ENCODE assay signal across 8 cellular contexts in genomic region chr6:36028088-36028886, GRCh38. TPM values are rescaled to one million over a fixed set of nuclear protein-coding genes. Genes with fewer than 3 reads are reported as not detected.
DNase-seq lines count a peak whose midpoint lies in the region; ATAC-seq, FAIRE-seq and TF ChIP-seq lines count a peak whose summit lies in the region.

No MANE protein-coding gene starts in this region.

- FAIRE-seq in K562 (lab: Jason Lieb, UNC) (no peak), small intestine (lab: Jason Lieb, UNC) (no peak)

- DNase-seq in AG09309 (ENCODE audit: low read depth): no peak
- peak in 31 of 34 experiments; percentile 4 to 55 (median 38) for DNase-seq in T-cell
- peak in 2 of 4 experiments; percentile 39 to 60 for DNase-seq in K562 (ENCODE audit: extremely low read depth in 1 of 4, low spot score in 3 of 4)
- peak; percentile 21 for DNase-seq in iPS-NIHi7 (ENCODE audit: extremely low spot score)
- peak; percentile 45 for DNase-seq in small intestine
- DNase-seq in cortex of kidney (lab: John Stamatoyannopoulos, UW): no peak

- peak overlapping the region; percentile 99 for H3K4me2 ChIP-seq in K562 (ENCODE audit: insufficient read depth, low read length)

- no peak for TF ChIP-seq POLR2A in K562 (conservative IDR thresholded peaks at IDR 0.05)

- in situ Hi-C loops in K562 (cut with MboI): loop anchor here (5.0 kb wide), 1 partner anchor 69 kb away; no protein-coding TSS in a partner anchor

- ATAC-seq in GM19043 (IDR thresholded peaks at IDR 0.05; ENCODE audit: low read depth, unreplicated experiment): peak; percentile 2
- ATAC-seq in HG03342 (IDR thresholded peaks at IDR 0.05; ENCODE audit: unreplicated experiment): peak; percentile 20
- ATAC-seq in T-cell (replicated peaks in 1 of 4): peak; percentile 33 to 46 (median 36)
- ATAC-seq in K562: peak; percentile 66

- H3K4me1 ChIP-seq in K562 (replicated peaks in 1 of 2; ENCODE audit: control insufficient read depth in 2 of 2, insufficient read depth in 2 of 2, low read length in 2 of 2) (peaks cover 26 to 39% of the 10 kb centered on the region in 2 experiments), small intestine (ENCODE audit: control insufficient read depth in 2 of 2, insufficient read depth in 1 of 2, low read depth in 1 of 2, low read length in 1 of 2) (peaks cover 0 to 4% of the 10 kb centered on the region in 2 donors)

- TF ChIP-seq RAD21 in K562 (CRISPR knock-in tag; conservative IDR thresholded peaks at IDR 0.05 in 1 of 2, IDR thresholded peaks at IDR 0.05 in 1 of 2): no peak

- CTCF ChIA-PET in T-cell (lab: Charles Lee) (interaction anchor here (0.5 to 5.4 kb wide), 28 partner anchors 7 to 1392 kb away, joined by 3 to 65 read pairs (median 4); partner anchors contain the start of gene MAPK13 (in 1 of the 2)), K562 (lab: Yijun Ruan, JAX; ENCODE audit: low intra/inter-chr PET ratio) (interaction anchor here (0.6 to 2.3 kb wide), 3 partner anchors 67 to 332 kb away, joined by 3 to 18 read pairs (median 4); no protein-coding TSS in a partner anchor)

- no peaks in the 10 kb centered on the region for H3K9me3 ChIP-seq in K562 (replicated peaks; ENCODE audit: control insufficient read depth, insufficient read depth, low read depth, low read length)
- H3K9me3 ChIP-seq in small intestine (ENCODE audit: control insufficient read depth, low read depth): no peaks in the 10 kb centered on the region

- TF ChIP-seq EP300 in K562 (IDR thresholded peaks at IDR 0.05; ENCODE audit: low read length): no peak

- peaks cover 40 to 46% (median 45%) of the 10 kb centered on the region in 3 donors for H3K4me1 Mint-ChIP-seq in T-cell

- H3K27me3 ChIP-seq in K562 (ENCODE audit: control insufficient read depth in 2 of 2, insufficient read depth in 2 of 2, low read length in 2 of 2): no peaks in the 10 kb centered on the region
- H3K27me3 ChIP-seq in small intestine (ENCODE audit: control insufficient read depth in 2 of 2, insufficient read depth in 2 of 2, low read length in 2 of 2): no peaks in the 10 kb centered on the region

- peak overlapping the region; percentile 81 to 84 for H3K27ac Mint-ChIP-seq in T-cell

- POLR2A ChIA-PET in T-cell (lab: Charles Lee) (interaction anchor here (0.5 to 1.3 kb wide), 8 partner anchors 20 to 515 kb away, joined by 3 to 12 read pairs (median 4); no protein-coding TSS in a partner anchor), K562 (lab: Yijun Ruan, JAX) (interaction anchor here (0.5 to 5.4 kb wide), 26 partner anchors 10 to 567 kb away, joined by 3 to 37 read pairs (median 3); no protein-coding TSS in a partner anchor)

- no peaks in the 10 kb centered on the region for H3K9me1 ChIP-seq in K562 (ENCODE audit: control insufficient read depth, insufficient read depth, low read length)

- H3K9ac ChIP-seq in K562 (ENCODE audit: insufficient read depth in 1 of 2, low read depth in 2 of 2, low read length in 2 of 2): peak overlapping the region; percentile 92 to 100

- no peak for TF ChIP-seq CTCF in AG09309 (IDR thresholded peaks at IDR 0.05; ENCODE audit: control insufficient read depth, insufficient read depth, low read depth, low read length, missing control alignments)
- peak in 1 of 3 experiments; percentile 4; a peak in 1 of 6 replicates for TF ChIP-seq CTCF in K562 (IDR thresholded peaks at IDR 0.05 in 2 of 3, conservative IDR thresholded peaks at IDR 0.05 in 1 of 3; ENCODE audit: insufficient read depth in 2 of 3, low read depth in 1 of 3, low read length in 3 of 3)

- peaks cover 56% of the 10 kb centered on the region for H3K79me2 ChIP-seq in K562 (ENCODE audit: control insufficient read depth, insufficient read depth, low read length)

- 0 out of 2 replicates have a peak, but pooled peaks cover 13% of the 10 kb centered on the region for H4K20me1 ChIP-seq in K562 (replicated peaks; ENCODE audit: control insufficient read depth, insufficient read depth, low read length)

- H3K36me3 Mint-ChIP-seq in T-cell: peaks cover 7% of the 10 kb centered on the region

- H3K9me3 Mint-ChIP-seq in T-cell: no peaks in the 10 kb centered on the region

- H3K27ac ChIP-seq in K562 (ENCODE audit: extremely low read depth, low read depth, low read length) (peak overlapping the region; percentile 73), small intestine (ENCODE audit: low read depth in 1 of 2, low read length in 1 of 2) (peak overlapping the region; percentile 86 to 96)

- H3K27me3 Mint-ChIP-seq in T-cell: peaks cover 16 to 19% of the 10 kb centered on the region in 2 donors

- H3K4me3 Mint-ChIP-seq in T-cell: peak overlapping the region; percentile 88 to 94 (median 90)

- H3K4me3 ChIP-seq in AG09309 (ENCODE audit: control insufficient read depth, low read depth, low read length): peak overlapping the region; percentile 56
- H3K4me3 ChIP-seq in K562: peak overlapping the region; percentile 92
- peak overlapping the region; percentile 83 to 97 for H3K4me3 ChIP-seq in small intestine (ENCODE audit: low read depth in 1 of 2, low read length in 2 of 2)

- intact Hi-C loops in K562 (cut with micrococcal nuclease): loop anchor here (5.0 kb wide), 1 partner anchor 49 kb away; no protein-coding TSS in a partner anchor

- H3K36me3 ChIP-seq in K562 (ENCODE audit: control insufficient read depth, insufficient read depth, low read length) (no peaks in the 10 kb centered on the region), small intestine (ENCODE audit: control insufficient read depth in 2 of 2, insufficient read depth in 2 of 2, low read length in 2 of 2) (no peaks in the 10 kb centered on the region)

- BruUV-seq in K562 (replicated peaks; lab: Mats Ljungman, UMichigan): no TSS peak

- peak overlapping the region; percentile 91 for H2AFZ ChIP-seq in K562 (ENCODE audit: low read depth, low read length)

- WGBS in K562 (ENCODE audit: insufficient coverage, low coverage, missing lambda C conversion rate): under 1% methylated on average over 42 of the region's 45 CpGs
- WGBS in small intestine, 3 donors: 0% methylated on average over 44 to 45 of the region's 45 CpGs

TF ChIP-seq in K562, 482 proteins besides CTCF, POLR2A, EP300 and RAD21 (continues in another document):
- TF ChIP-seq RNF2 (IDR thresholded peaks at IDR 0.05) (0 out of 2 replicates have a peak, but pooled peaks have one; percentile 7), STAG1 (CRISPR knock-in tag; IDR thresholded peaks at IDR 0.05; ENCODE audit: borderline replicate concordance) (no peak), TCFL5 (CRISPR knock-in tag; conservative IDR thresholded peaks at IDR 0.05) (no peak), ARID2 (IDR thresholded peaks at IDR 0.05) (peak; percentile 25; the same call in 1 of the 2 replicates), DEAF1 (CRISPR knock-in tag; IDR thresholded peaks at IDR 0.05) (no peak)

RNA-seq across cellular contexts. Expression of gene MAPK14, which starts 0.7 kb away (rescaled TPM):
- 10 to 100 TPM; 49.3 to 64.5 (median 60.3) TPM for total RNA-seq in T-cell
- 97.7 and 174 TPM in 2 replicates for total RNA-seq in K562 (2011; cell fraction: chromatin; rRNA removed; ENCODE audit: low replicate concordance)
- total RNA-seq in K562 (2011; cell fraction: nucleolus; rRNA removed): 48.2 and 54.3 TPM in 2 replicates
- 120 and 207 TPM in 2 replicates for total RNA-seq in K562 (2011; cell fraction: nucleoplasm; rRNA removed)
- 27.8 and 34.0 TPM in 2 replicates for total RNA-seq in K562 (2014; rRNA removed)
- total RNA-seq in K562 (2014; rRNA removed; fragmentation: Illumina TruSeq; extraction: Trizol): 41.5 and 42.5 TPM in 2 replicates
- total RNA-seq in K562 (2015; rRNA removed; fragmentation: Illumina TruSeq; extraction: Trizol): 41.9 and 44.9 TPM in 2 replicates
- total RNA-seq in K562 (2021): 37.2 and 45.4 TPM in 2 replicates
- polyA plus RNA-seq in K562 (2011; rRNA removed): 57.9 and 62.7 TPM in 2 replicates
- 22.2 and 39.3 TPM in 2 replicates for polyA plus RNA-seq in K562 (2011; cell fraction: cytosol; rRNA removed)
- 44.9 and 53.3 TPM in 2 replicates for polyA plus RNA-seq in K562 (2011; cell fraction: nucleus; rRNA removed)
- polyA plus RNA-seq in K562 (2012): 28.4 and 30.6 TPM in 2 replicates
- 31.3 and 35.5 TPM in 2 replicates for polyA plus RNA-seq in K562 (2014; fragmentation: Illumina TruSeq; extraction: Trizol)
- polyA plus RNA-seq in K562 (2014; fragmentation: Nextera tagmentation; extraction: Ambion mirVana): 10 to 100 TPM in 1 of 2 experiments, 1 to 10 TPM in 1; 8.8 to 11.8 TPM
- polyA plus RNA-seq in K562 (2014; rRNA removed): 30.1 and 32.7 TPM in 2 replicates
- polyA minus RNA-seq in K562 (2011; rRNA and poly(A)+ RNA removed): 102 and 107 TPM in 2 replicates
- 25.3 and 39.2 TPM in 2 replicates for polyA minus RNA-seq in K562 (2011; cell fraction: cytosol; rRNA and poly(A)+ RNA removed)
- 51.0 and 75.9 TPM in 2 replicates for polyA minus RNA-seq in K562 (2011; cell fraction: nucleus; rRNA and poly(A)+ RNA removed)
- polyA plus RNA-seq in small intestine: 10 to 100 TPM; 22.4 to 40.0 (median 24.3) TPM

RNA-seq across cellular contexts. Expression of gene SLC26A8, which starts 3.8 kb away (rescaled TPM):
- not detected for total RNA-seq in T-cell
- not detected in 2 replicates for total RNA-seq in K562 (2011; cell fraction: chromatin; rRNA removed; ENCODE audit: low replicate concordance)
- total RNA-seq in K562 (2011; cell fraction: nucleolus; rRNA removed): not detected in 2 replicates
- total RNA-seq in K562 (2011; cell fraction: nucleoplasm; rRNA removed): not detected in 2 replicates
- total RNA-seq in K562 (2014; rRNA removed): not detected in 2 replicates
- not detected in 2 replicates for total RNA-seq in K562 (2014; rRNA removed; fragmentation: Illumina TruSeq; extraction: Trizol)
- not detected in 2 replicates for total RNA-seq in K562 (2015; rRNA removed; fragmentation: Illumina TruSeq; extraction: Trizol)
- not detected in 2 replicates for total RNA-seq in K562 (2021)
- not detected in 2 replicates for polyA plus RNA-seq in K562 (2011; rRNA removed)
- not detected in 2 replicates for polyA plus RNA-seq in K562 (2011; cell fraction: cytosol; rRNA removed)
- polyA plus RNA-seq in K562 (2011; cell fraction: nucleus; rRNA removed): not detected in 2 replicates
- not detected in 2 replicates for polyA plus RNA-seq in K562 (2012)
- polyA plus RNA-seq in K562 (2014; fragmentation: Illumina TruSeq; extraction: Trizol): not detected in 2 replicates
- polyA plus RNA-seq in K562 (2014; fragmentation: Nextera tagmentation; extraction: Ambion mirVana): not detected
- polyA plus RNA-seq in K562 (2014; rRNA removed): not detected in 2 replicates
- polyA minus RNA-seq in K562 (2011; rRNA and poly(A)+ RNA removed): not detected in 2 replicates
- polyA minus RNA-seq in K562 (2011; cell fraction: cytosol; rRNA and poly(A)+ RNA removed): not detected in 2 replicates
- polyA minus RNA-seq in K562 (2011; cell fraction: nucleus; rRNA and poly(A)+ RNA removed): not detected in 2 replicates
- polyA plus RNA-seq in small intestine: under 1 TPM in 1 of 3 donors, not detected in 2; 0.16 TPM

Comparison
In these comparisons a context has a peak if more than half of its experiments do, and no peak if none do; other contexts are left out.
1. DNase-seq: peak in T-cell (31 of 34), iPS-NIHi7 (single experiment) and small intestine (single experiment); none in AG09309 (single experiment) and cortex of kidney (single experiment).
2. ATAC-seq: peak in every context shown above with its lines; median percentile 66 in K562; 36 in T-cell; 20 in HG03342; 2 in GM19043.
3. Peak in every context shown above with its lines, with median percentiles within 50 percentile points of each other: H3K4me3 ChIP-seq.